Comparison of ENCODE assay signal across 8 cellular contexts in the genomic region with DNA sequence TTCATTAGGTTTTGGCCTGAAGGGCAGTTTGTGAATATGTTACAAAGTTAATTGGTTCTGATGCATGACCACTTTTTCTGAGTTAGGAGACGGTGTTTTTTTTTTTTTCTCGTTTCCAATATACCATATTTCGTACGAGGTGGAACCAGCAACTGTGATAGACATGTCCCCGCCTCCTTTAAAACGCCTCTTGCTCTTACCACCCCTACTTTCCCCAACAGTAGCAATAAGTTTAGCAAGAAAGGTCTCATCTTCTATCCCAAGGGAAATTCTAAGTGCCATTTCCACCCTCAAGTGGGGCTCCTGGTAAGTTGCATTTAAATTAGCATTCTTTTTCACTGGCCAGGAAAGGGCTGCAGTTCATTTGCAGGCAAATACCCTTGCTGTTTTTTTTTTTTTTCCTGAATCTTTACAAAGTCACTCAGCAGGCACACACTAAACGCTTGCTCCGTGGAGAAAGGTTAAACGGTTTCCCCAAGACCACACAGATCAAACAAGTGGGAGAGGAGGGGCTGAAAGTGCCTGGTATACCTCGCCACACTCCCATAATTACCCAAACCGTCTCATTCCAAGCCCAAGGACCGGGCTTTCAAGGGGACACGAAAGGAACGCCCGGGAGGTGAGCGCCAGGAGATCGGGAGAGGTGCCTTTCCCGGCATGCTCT. TPM values are rescaled to one million over a fixed set of nuclear protein-coding genes. Genes with fewer than 3 reads are reported as not detected.
DNase-seq lines count a peak whose midpoint lies in the region; ATAC-seq and TF ChIP-seq lines count a peak whose summit lies in the region.

No MANE protein-coding gene starts in this region.

- TF ChIP-seq EP300 in suprapubic skin (IDR thresholded peaks at IDR 0.05): no peak

- peaks cover 20% of the 10 kb centered on the region for H3K4me1 ChIP-seq in suprapubic skin
- H3K4me1 ChIP-seq in OCI-LY7 (ENCODE audit: insufficient read depth, low read length, poor library complexity, severe bottlenecking): no peaks in the 10 kb centered on the region

- CTCF ChIA-PET in OCI-LY7 (lab: Charles Lee; ENCODE audit: unreplicated experiment): no interaction called here

- DNase-seq in AG09309 (ENCODE audit: low read depth): no peak
- DNase-seq in HFFc6: no peak
- no peak for DNase-seq in activated naive CD8-positive, alpha-beta T cell treated with anti-CD3 and anti-CD28 coated beads, Interleukin-2, amount 50 U/mL, for 24 hours
- DNase-seq in suprapubic skin (ENCODE audit: low spot score in 2 of 2): peak in 1 of 2 donors; percentile 71
- DNase-seq in OCI-LY7 (ENCODE audit: low spot score): no peak

- peak overlapping the region; percentile 63 for H3K27ac Mint-ChIP-seq in HFFc6
- peak overlapping the region; percentile 69 for H3K27ac Mint-ChIP-seq in activated naive CD8-positive, alpha-beta T cell treated with anti-CD3 and anti-CD28 coated beads, Interleukin-2, amount 50 U/mL, for 24 hours

- H3K36me3 Mint-ChIP-seq in HFFc6 (ENCODE audit: low read depth): no peaks in the 10 kb centered on the region
- H3K36me3 Mint-ChIP-seq in activated naive CD8-positive, alpha-beta T cell treated with anti-CD3 and anti-CD28 coated beads, Interleukin-2, amount 50 U/mL, for 24 hours (ENCODE audit: low read depth): no peaks in the 10 kb centered on the region

- H3K27me3 Mint-ChIP-seq in HFFc6 (ENCODE audit: insufficient read depth): peaks cover 3% of the 10 kb centered on the region
- H3K27me3 Mint-ChIP-seq in activated naive CD8-positive, alpha-beta T cell treated with anti-CD3 and anti-CD28 coated beads, Interleukin-2, amount 50 U/mL, for 24 hours: peaks cover 7% of the 10 kb centered on the region

- no peak for TF ChIP-seq POLR2A in suprapubic skin (IDR thresholded peaks at IDR 0.05)

- peak overlapping the region; percentile 97 for H3K27ac ChIP-seq in layer of hippocampus (ENCODE audit: low read depth, low read length)
- H3K27ac ChIP-seq in suprapubic skin: peak overlapping the region; percentile 80
- H3K27ac ChIP-seq in OCI-LY7 (ENCODE audit: low read depth, low read length, poor library complexity, severe bottlenecking): no peak overlapping the region

- POLR2A ChIA-PET in OCI-LY7 (lab: Charles Lee): interaction anchor here (0.7 to 0.8 kb wide), 2 partner anchors 43 to 230 kb away, joined by 4 read pairs; no protein-coding TSS in a partner anchor

- intact Hi-C loops in OCI-LY7 (cut with micrococcal nuclease; ENCODE audit: unreplicated experiment): no loop called here

- no peaks in the 10 kb centered on the region for H3K27me3 ChIP-seq in layer of hippocampus (ENCODE audit: control insufficient read depth, insufficient read depth, low read length)
- H3K27me3 ChIP-seq in suprapubic skin: no peaks in the 10 kb centered on the region

- no peak overlapping the region for H2AFZ ChIP-seq in OCI-LY7 (ENCODE audit: low read length)

- H3K79me2 ChIP-seq in OCI-LY7 (ENCODE audit: insufficient read depth, low read depth, low read length): no peaks in the 10 kb centered on the region

- no TSS peak for BruUV-seq in OCI-LY7 (replicated peaks; lab: Mats Ljungman, UMichigan)

- H3K4me3 ChIP-seq in AG09309 (ENCODE audit: control insufficient read depth, low read depth, low read length): peak overlapping the region; percentile 43
- H3K4me3 ChIP-seq in suprapubic skin: peak overlapping the region; percentile 48
- no peak overlapping the region for H3K4me3 ChIP-seq in OCI-LY7 (ENCODE audit: low read depth, low read length, poor library complexity, severe bottlenecking)

- no peaks in the 10 kb centered on the region for H3K9me3 ChIP-seq in suprapubic skin
- H3K9me3 ChIP-seq in OCI-LY7 (ENCODE audit: low read length): no peaks in the 10 kb centered on the region

- peaks cover 6% of the 10 kb centered on the region for H3K4me1 Mint-ChIP-seq in HFFc6 (ENCODE audit: low read depth)
- peaks cover 22% of the 10 kb centered on the region for H3K4me1 Mint-ChIP-seq in activated naive CD8-positive, alpha-beta T cell treated with anti-CD3 and anti-CD28 coated beads, Interleukin-2, amount 50 U/mL, for 24 hours

- H3K4me2 ChIP-seq in OCI-LY7 (ENCODE audit: low read length): no peak overlapping the region

- WGBS in suprapubic skin: 19% methylated on average over 15 of the region's 18 CpGs

- peak overlapping the region; percentile 85 for H3K4me3 Mint-ChIP-seq in HFFc6
- H3K4me3 Mint-ChIP-seq in activated naive CD8-positive, alpha-beta T cell treated with anti-CD3 and anti-CD28 coated beads, Interleukin-2, amount 50 U/mL, for 24 hours: peak overlapping the region; percentile 76

- peaks cover 4% of the 10 kb centered on the region; the same call in 1 of the 2 replicates for H3K9me3 Mint-ChIP-seq in HFFc6
- peaks cover 7% of the 10 kb centered on the region for H3K9me3 Mint-ChIP-seq in activated naive CD8-positive, alpha-beta T cell treated with anti-CD3 and anti-CD28 coated beads, Interleukin-2, amount 50 U/mL, for 24 hours

- H3K36me3 ChIP-seq in suprapubic skin (no peaks in the 10 kb centered on the region), OCI-LY7 (ENCODE audit: insufficient read depth, low read length) (no peaks in the 10 kb centered on the region)

- no peaks in the 10 kb centered on the region for H4K20me1 ChIP-seq in OCI-LY7 (ENCODE audit: insufficient read depth, low read length)

- no peak for ATAC-seq in activated naive CD8-positive, alpha-beta T cell treated with anti-CD3 and anti-CD28 coated beads, Interleukin-2, amount 50 U/mL, for 24 hours
- ATAC-seq in HG03432 (IDR thresholded peaks at IDR 0.05; ENCODE audit: unreplicated experiment): no peak
- ATAC-seq in GM18870 (IDR thresholded peaks at IDR 0.05; ENCODE audit: unreplicated experiment): no peak

- no peaks in the 10 kb centered on the region for H3K9me2 ChIP-seq in OCI-LY7 (ENCODE audit: insufficient read depth, low read length)

- no peak for TF ChIP-seq CTCF in AG09309 (IDR thresholded peaks at IDR 0.05; ENCODE audit: control insufficient read depth, insufficient read depth, low read depth, low read length, missing control alignments)
- no peak for TF ChIP-seq CTCF in HFFc6 (IDR thresholded peaks at IDR 0.05)
- TF ChIP-seq CTCF in suprapubic skin (IDR thresholded peaks at IDR 0.05): no peak
- no peak for TF ChIP-seq CTCF in OCI-LY7 (conservative IDR thresholded peaks at IDR 0.05; ENCODE audit: low read length)

RNA-seq across cellular contexts. Expression of gene MGA, which starts 39.5 kb away (rescaled TPM):
- 10 to 100 TPM; 11.8 to 16.6 (median 15.3) TPM for total RNA-seq in HFFc6 (2021; fragmentation: NEBNext Ultra II Directional; extraction: Animal tissue kit (Norgen Biotek cat#: 25700))
- 10 to 100 TPM; 21.0 to 44.7 (median 38.3) TPM for total RNA-seq in suprapubic skin
- 48.8 and 60.1 TPM in 2 replicates for total RNA-seq in OCI-LY7 (2014; rRNA removed; shearing (Covaris generic))
- 59.1 and 59.2 TPM in 2 replicates for total RNA-seq in OCI-LY7 (2022)
